Comparison of ENCODE assay signal across 10 cellular contexts in genomic region chr1:37498872-37499617, GRCh38. TPM values are rescaled to one million over a fixed set of nuclear protein-coding genes. Genes with fewer than 3 reads are reported as not detected.
A peak's percentile ranks its signal among the peaks of the same experiment; 100 is the strongest.
DNase-seq lines count a peak whose midpoint lies in the region; ATAC-seq, FAIRE-seq and TF ChIP-seq lines count a peak whose summit lies in the region.
"Had no signal": no experiment of that assay in that cellular context is flagged by ENCODE, and none has a peak within 500 bp of the region (broad histone marks: within the 10 kb centered on the region; RNA-seq: fewer than 3 reads in every experiment).

No MANE protein-coding gene starts in this region.

- no peaks in the 10 kb centered on the region for H3K36me3 ChIP-seq in Caco-2 (ENCODE audit: control insufficient read depth, insufficient read depth, low read length)
- H3K36me3 ChIP-seq in SJCRH30 = peaks cover 53% of the 10 kb centered on the region

- TF ChIP-seq CTCF in RWPE1 (conservative IDR thresholded peaks at IDR 0.05; ENCODE audit: low read depth) (no peak), fibroblast of the aortic adventitia (IDR thresholded peaks at IDR 0.05; ENCODE audit: insufficient read depth, low read length) (no peak), Caco-2 (IDR thresholded peaks at IDR 0.05; ENCODE audit: insufficient read depth in 1 of 2, low read depth in 1 of 2, low read length in 1 of 2, severe bottlenecking in 1 of 2, unreplicated experiment in 1 of 2) (no peak)

- CTCF ChIA-PET in RWPE1 (lab: Yijun Ruan, JAX) = interaction anchor here (1.2 to 3.4 kb wide), 4 partner anchors 10 to 15 kb away, joined by 3 to 15 read pairs (median 5); partner anchors contain the start of gene MEAF6
- CTCF ChIA-PET in Caco-2 (lab: Charles Lee) = no interaction called here

- H3K36me3 Mint-ChIP-seq in Caco-2 (ENCODE audit: insufficient read depth, unreplicated experiment) = peaks cover 22% of the 10 kb centered on the region

- no peak overlapping the region for H3K27ac Mint-ChIP-seq in Caco-2 (ENCODE audit: unreplicated experiment)

- intact Hi-C loops in Caco-2 (cut with micrococcal nuclease; ENCODE audit: unreplicated experiment) = no loop called here

- no peaks in the 10 kb centered on the region for H3K9me3 Mint-ChIP-seq in Caco-2 (ENCODE audit: unreplicated experiment)

- TF ChIP-seq POLR2A in GM12891 (IDR thresholded peaks at IDR 0.05; ENCODE audit: low read depth, low read length) = no peak

- DNase-seq in GM12891 (ENCODE audit: insufficient read length, low spot score) = no peak
- no peak for DNase-seq in RWPE1 (ENCODE audit: low spot score)
- DNase-seq in fibroblast of the aortic adventitia (ENCODE audit: low read depth) = peak; percentile 70
- DNase-seq in pulmonary artery endothelial cell (ENCODE audit: low read depth, low spot score) = peak; percentile 56
- no peak for DNase-seq in Caco-2
- no peak for DNase-seq in SJCRH30
- DNase-seq: trophoblast cell had no signal

- H3K4me1 ChIP-seq in Caco-2 = no peaks in the 10 kb centered on the region
- H3K4me1 ChIP-seq in SJCRH30 = no peaks in the 10 kb centered on the region

- ATAC-seq in GM19351 (IDR thresholded peaks at IDR 0.05; ENCODE audit: unreplicated experiment) = no peak
- no peak for ATAC-seq in GM19397 (IDR thresholded peaks at IDR 0.05; ENCODE audit: unreplicated experiment)

- peak overlapping the region; percentile 70 for H3K27ac ChIP-seq in RWPE1
- no peak overlapping the region for H3K27ac ChIP-seq in SJCRH30

- no peak overlapping the region for H3K4me3 ChIP-seq in fibroblast of the aortic adventitia (ENCODE audit: low read depth, low read length)
- no peak overlapping the region for H3K4me3 ChIP-seq in Caco-2 (ENCODE audit: low read depth, low read length)
- no peak overlapping the region for H3K4me3 ChIP-seq in SJCRH30

- H3K4me3 Mint-ChIP-seq in Caco-2 (ENCODE audit: unreplicated experiment) = no peak overlapping the region

- no peaks in the 10 kb centered on the region for H3K4me1 Mint-ChIP-seq in Caco-2 (ENCODE audit: low read depth, unreplicated experiment)

- H3K27me3 Mint-ChIP-seq in Caco-2 (ENCODE audit: insufficient read depth, unreplicated experiment) = no peaks in the 10 kb centered on the region

- no TSS peak for BruUV-seq in Caco-2 (replicated peaks; lab: Mats Ljungman, UMichigan)

- no peaks in the 10 kb centered on the region for H3K9me3 ChIP-seq in Caco-2
- H3K9me3 ChIP-seq in SJCRH30 (replicated peaks) = no peaks in the 10 kb centered on the region

- peak; percentile 40 for FAIRE-seq in GM12891 (lab: Jason Lieb, UNC)

- POLR2A ChIA-PET in RWPE1 (lab: Yijun Ruan, JAX; ENCODE audit: low non-redundant PET) (interaction anchor here (0.5 kb wide), 1 partner anchor 62 kb away, joined by 3 read pairs; no protein-coding TSS in a partner anchor), Caco-2 (lab: Charles Lee) (no interaction called here)

- H3K27me3 ChIP-seq in Caco-2 (replicated peaks; ENCODE audit: control insufficient read depth, insufficient read depth, low read length) (no peaks in the 10 kb centered on the region), SJCRH30 (no peaks in the 10 kb centered on the region; the same call in 1 of the 2 replicates)

TF ChIP-seq in GM12891, 5 proteins besides CTCF, POLR2A, EP300 and RAD21:
- no peak for TF ChIP-seq PAX5 (IDR thresholded peaks at IDR 0.05; ENCODE audit: insufficient read depth, low read length, severe bottlenecking)
- no peak for TF ChIP-seq TAF1 (IDR thresholded peaks at IDR 0.05; ENCODE audit: low read depth, low read length)
- TF ChIP-seq POLR2AphosphoS5 (IDR thresholded peaks at IDR 0.05; ENCODE audit: low read depth, low read length) = no peak
- TF ChIP-seq SPI1 (IDR thresholded peaks at IDR 0.05; ENCODE audit: low read depth, low read length) = no peak
- no peak for TF ChIP-seq POU2F2 (IDR thresholded peaks at IDR 0.05; ENCODE audit: low read depth, low read length)

RNA-seq across cellular contexts. Expression of gene MEAF6, which starts 15.5 kb away (rescaled TPM):
- 36.4 TPM for polyA plus RNA-seq in GM12891 (2012; ENCODE audit: low read depth, missing spikeins)
- total RNA-seq in fibroblast of the aortic adventitia (ENCODE audit: low replicate concordance) = 17.6 and 84.5 TPM in 2 replicates
- 41.0 and 54.5 TPM in 2 replicates for total RNA-seq in pulmonary artery endothelial cell
- total RNA-seq in Caco-2 (2022) = 36.8 and 38.3 TPM in 2 replicates
- 71.1 and 82.3 TPM in 2 replicates for total RNA-seq in SJCRH30 (2014; rRNA removed; shearing (Covaris generic))

RNA-seq across cellular contexts. Expression of gene ZC3H12A, which starts 24.7 kb away (rescaled TPM):
- polyA plus RNA-seq in GM12891 (2012; ENCODE audit: low read depth, missing spikeins) = 16.7 TPM
- total RNA-seq in fibroblast of the aortic adventitia (ENCODE audit: low replicate concordance) (5.3 and 8.2 TPM in 2 replicates), pulmonary artery endothelial cell (5.7 and 6.3 TPM in 2 replicates), Caco-2 (2022) (4.7 and 4.9 TPM in 2 replicates)
- total RNA-seq in SJCRH30 (2014; rRNA removed; shearing (Covaris generic)) = 5.1 and 7.7 TPM in 2 replicates

RNA-seq across cellular contexts. Expression of gene SNIP1, which starts 55.0 kb away (rescaled TPM):
- polyA plus RNA-seq in GM12891 (2012; ENCODE audit: low read depth, missing spikeins) = 6.1 TPM
- total RNA-seq in fibroblast of the aortic adventitia (ENCODE audit: low replicate concordance) (12.9 and 23.5 TPM in 2 replicates), pulmonary artery endothelial cell (15.5 and 23.5 TPM in 2 replicates), Caco-2 (2022) (13.7 and 14.6 TPM in 2 replicates)
- total RNA-seq in SJCRH30 (2014; rRNA removed; shearing (Covaris generic)) = 13.0 and 17.0 TPM in 2 replicates

RNA-seq across cellular contexts. Expression of gene DNALI1, which starts 57.7 kb away (rescaled TPM):
- polyA plus RNA-seq in GM12891 (2012; ENCODE audit: low read depth, missing spikeins) = 0.14 TPM
- total RNA-seq in fibroblast of the aortic adventitia (ENCODE audit: low replicate concordance) (7.4 and 13.7 TPM in 2 replicates), pulmonary artery endothelial cell (2.0 and 3.2 TPM in 2 replicates), Caco-2 (2022) (0.21 and 0.27 TPM in 2 replicates)
- total RNA-seq in SJCRH30 (2014; rRNA removed; shearing (Covaris generic)) = 10.0 and 10.1 TPM in 2 replicates
- total RNA-seq: activated CD8-positive, alpha-beta memory T cell treated with anti-CD3 and anti-CD28 coated beads for 36 hours had no signal

Comparison
In these comparisons a context has a peak if more than half of its experiments do, and no peak if none do; other contexts are left out.
1. DNase-seq: peak in fibroblast of the aortic adventitia (single experiment) and pulmonary artery endothelial cell (single experiment); none in GM12891 (single experiment), RWPE1 (single experiment), Caco-2 (0 of 2) and SJCRH30 (0 of 2).